ENCODE assay signal across 24 cellular contexts in genomic region chr14:103941973-103942736, GRCh38. TPM values are rescaled to one million over a fixed set of nuclear protein-coding genes. Genes with fewer than 3 reads are reported as not detected.
"Had no signal": no experiment of that assay in that cellular context is flagged by ENCODE, and none has a peak within 500 bp of the region (broad histone marks: within the 10 kb centered on the region; RNA-seq: fewer than 3 reads in every experiment).

Gene RD3L (minus strand): TSS chr14:103942529. CDS start chr14:103941695, 834 bp downstream.

- H3K4me1 ChIP-seq: esophagus muscularis mucosa, gastrocnemius medialis, stomach, transverse colon had no signal

- H3K4me3 Mint-ChIP-seq: immature natural killer cell, naive B cell, nephron had no signal

- H3K9me3 ChIP-seq: gastrocnemius medialis, thoracic aorta had no signal

- H3K4me3 ChIP-seq: coronary artery, esophagus muscularis mucosa, gastrocnemius medialis, psoas muscle, stomach, thoracic aorta, transverse colon had no signal

- H3K27ac Mint-ChIP-seq: immature natural killer cell, naive B cell, nephron had no signal

- H3K36me3 ChIP-seq: esophagus muscularis mucosa, gastrocnemius medialis, stomach, thoracic aorta, transverse colon had no signal

- DNase-seq: effector CD8-positive, alpha-beta T cell; gastrocnemius medialis; immature natural killer cell; mesendoderm; naive B cell; psoas muscle; retina; small intestine; stimulated activated CD4-positive, alpha-beta T cell treated with anti-CD3 and anti-CD28 coated beads, Interleukin-12 subunit alpha, Interleukin-12 subunit beta, amount 100 ng/mL, for 4 hours; stimulated activated naive CD4-positive, alpha-beta T cell; stomach; substantia nigra; transverse colon had no signal

- H3K27ac ChIP-seq: coronary artery, esophagus muscularis mucosa, gastrocnemius medialis, psoas muscle, stomach, thoracic aorta, transverse colon had no signal

- H3K4me1 Mint-ChIP-seq: immature natural killer cell, naive B cell, nephron had no signal

- ATAC-seq: gastrocnemius medialis, psoas muscle had no signal

- H3K36me3 Mint-ChIP-seq: immature natural killer cell had no signal

- H3K9me3 Mint-ChIP-seq: immature natural killer cell had no signal

RNA-seq across cellular contexts. Expression of gene RD3L, which starts in this region (rescaled TPM):
- total RNA-seq: chondrocyte, dermis microvascular lymphatic vessel endothelial cell, esophagus muscularis mucosa, fibroblast of villous mesenchyme, gastrocnemius medialis, lung microvascular endothelial cell, omental fat pad, psoas muscle, stomach, thoracic aorta, transverse colon, ureter had no signal
- polyA plus RNA-seq: immature natural killer cell, keratinocyte, psoas muscle, small intestine, stomach had no signal
